In genomic region chr7:2807455-2807845, GRCh38 we compare ENCODE assay signal across 25 cellular contexts. TPM values are rescaled to one million over a fixed set of nuclear protein-coding genes. Genes with fewer than 3 reads are reported as not detected.
DNase-seq lines count a peak whose midpoint lies in the region; ATAC-seq and TF ChIP-seq lines count a peak whose summit lies in the region.
"Had no signal": no experiment of that assay in that cellular context is flagged by ENCODE, and none has a peak within 500 bp of the region (broad histone marks: within the 10 kb centered on the region; RNA-seq: fewer than 3 reads in every experiment).

No MANE protein-coding gene starts in this region.

- DNase-seq in GM23248 (peak; percentile 33), mesenchymal stem cell (no peak), uterus (no peak), aorta (no peak), stomach (no peak)
- DNase-seq: activated CD4-positive, alpha-beta memory T cell treated with anti-CD3 and anti-CD28 coated beads for 36 hours; activated CD8-positive, alpha-beta memory T cell treated with anti-CD3 and anti-CD28 coated beads, Interleukin-2, amount 50 U/mL, for 4 hours; activated naive CD4-positive, alpha-beta T cell treated with anti-CD3 and anti-CD28 coated beads, Interleukin-2, amount 10 ng/mL, durations not matched to agents 7 days and 5 days; anterior cingulate cortex; CD4-positive, alpha-beta T cell; effector memory CD8-positive, alpha-beta T cell; MM.1S; naive thymus-derived CD4-positive, alpha-beta T cell; NCI-H345; NCI-H774; RPMI8226; spleen; substantia nigra; T-cell had no signal

- H3K4me2 ChIP-seq in GM23248 (ENCODE audit: unreplicated experiment) (peak overlapping the region; percentile 42), mesenchymal stem cell (ENCODE audit: low read length, poor library complexity, severe bottlenecking) (no peak overlapping the region)

- TF ChIP-seq POLR2A in uterus (IDR thresholded peaks at IDR 0.05) (no peak), stomach (IDR thresholded peaks at IDR 0.05) (no peak)

- no peak overlapping the region for H2BK120ac ChIP-seq in mesenchymal stem cell (ENCODE audit: low read depth, low read length)

- peak overlapping the region; percentile 13; the same call in 1 of the 2 replicates for H3K27ac ChIP-seq in GM23248
- peak overlapping the region; percentile 97 for H3K27ac ChIP-seq in VCaP
- no peak overlapping the region for H3K27ac ChIP-seq in mesenchymal stem cell (ENCODE audit: low read length, poor library complexity, severe bottlenecking)
- peak overlapping the region; percentile 63 to 65 for H3K27ac ChIP-seq in uterus
- H3K27ac ChIP-seq in aorta (ENCODE audit: low read depth in 1 of 2, low read length in 2 of 2), result no peak overlapping the region
- no peak overlapping the region for H3K27ac ChIP-seq in stomach
- H3K27ac ChIP-seq: coronary artery, SJSA1, upper lobe of left lung had no signal

- H4K91ac ChIP-seq in mesenchymal stem cell (ENCODE audit: low read length), result no peak overlapping the region

- H2BK5ac ChIP-seq in mesenchymal stem cell (ENCODE audit: low read depth, low read length, poor library complexity, severe bottlenecking), result no peak overlapping the region

- ATAC-seq in aorta (ENCODE audit: low FRiP score) (no peak), HG02852 (IDR thresholded peaks at IDR 0.05; ENCODE audit: unreplicated experiment) (no peak)
- ATAC-seq: activated CD4-positive, CD25-positive, alpha-beta regulatory T cell treated with anti-CD3 and anti-CD28 coated beads, Interleukin-2, amount 50 U/mL, for 24 hours; effector memory CD8-positive, alpha-beta T cell; naive thymus-derived CD4-positive, alpha-beta T cell; T-cell had no signal

- no peak overlapping the region for H2AK5ac ChIP-seq in mesenchymal stem cell (ENCODE audit: low read length, severe bottlenecking)

- H3K27me3 ChIP-seq in GM23248 (replicated peaks; ENCODE audit: insufficient read depth), result no peaks in the 10 kb centered on the region
- no peaks in the 10 kb centered on the region for H3K27me3 ChIP-seq in mesenchymal stem cell (ENCODE audit: control insufficient read depth in 1 of 2, insufficient read depth in 1 of 2, low read length in 2 of 2)
- no peaks in the 10 kb centered on the region for H3K27me3 ChIP-seq in uterus
- no peaks in the 10 kb centered on the region for H3K27me3 ChIP-seq in aorta (ENCODE audit: control insufficient read depth in 1 of 2, insufficient read depth in 2 of 2, low read length in 1 of 2)
- no peaks in the 10 kb centered on the region for H3K27me3 ChIP-seq in stomach
- H3K27me3 ChIP-seq: SJSA1, spleen, upper lobe of left lung had no signal

- H3K23ac ChIP-seq in mesenchymal stem cell (ENCODE audit: low read length in 2 of 2), result no peak overlapping the region

- no peak overlapping the region for H3K18ac ChIP-seq in mesenchymal stem cell (ENCODE audit: low read depth in 1 of 2, low read length in 2 of 2)

- no peak overlapping the region for H3K14ac ChIP-seq in mesenchymal stem cell (ENCODE audit: low read length in 2 of 2)

- no peak for TF ChIP-seq EP300 in stomach (IDR thresholded peaks at IDR 0.05)

- H2BK12ac ChIP-seq in mesenchymal stem cell (ENCODE audit: low read length in 2 of 2), result no peak overlapping the region

- H2AFZ ChIP-seq in GM23248 (no peak overlapping the region; the same call in 1 of the 2 replicates), mesenchymal stem cell (ENCODE audit: low read depth, low read length) (no peak overlapping the region)

- 40 to 49% methylated on average over 5 of the region's 5 CpGs for WGBS in GM23248 (ENCODE audit: low coverage in 1 of 2, low lambda C conversion rate in 2 of 2, missing lambda C conversion rate in 2 of 2), 2 experiments
- WGBS in mesenchymal stem cell, result 90% methylated on average over 4 of the region's 5 CpGs
- 97% methylated on average over 5 of the region's 5 CpGs for WGBS in aorta, 2 donors
- WGBS in stomach, 5 donors, result 48 to 69% (median 58%) methylated on average over 5 of the region's 5 CpGs

- in situ Hi-C loops in GM23248 (cut with MboI), result no loop called here

- H3K4me1 ChIP-seq in GM23248 (ENCODE audit: insufficient read depth) (peaks cover 33% of the 10 kb centered on the region), mesenchymal stem cell (ENCODE audit: control insufficient read depth, insufficient read depth, low read depth, low read length) (peaks cover 32% of the 10 kb centered on the region), uterus (peaks cover 0 to 3% of the 10 kb centered on the region in 2 donors), aorta (ENCODE audit: control insufficient read depth in 1 of 2, insufficient read depth in 2 of 2, low read length in 2 of 2) (peaks cover 0 to 3% of the 10 kb centered on the region in 2 donors), stomach (peaks cover 13 to 60% (median 30%) of the 10 kb centered on the region in 4 donors)

- no peak overlapping the region for H2BK15ac ChIP-seq in mesenchymal stem cell (ENCODE audit: low read depth, poor library complexity, severe bottlenecking)

- H3K4ac ChIP-seq in mesenchymal stem cell (ENCODE audit: low read depth in 1 of 2, low read length in 2 of 2), result no peak overlapping the region

- H3K36me3 ChIP-seq in GM23248 (ENCODE audit: low read depth) (no peaks in the 10 kb centered on the region), mesenchymal stem cell (ENCODE audit: control insufficient read depth in 1 of 2, insufficient read depth in 2 of 2, low read depth in 1 of 2, low read length in 2 of 2) (peaks cover 0 to 11% of the 10 kb centered on the region in 2 experiments), uterus (no peaks in the 10 kb centered on the region), aorta (ENCODE audit: control insufficient read depth in 1 of 2, insufficient read depth in 2 of 2, low read length in 1 of 2) (no peaks in the 10 kb centered on the region), stomach (no peaks in the 10 kb centered on the region)
- H3K36me3 ChIP-seq: spleen, upper lobe of left lung had no signal

- peaks cover 12% of the 10 kb centered on the region for H3K79me1 ChIP-seq in mesenchymal stem cell (replicated peaks; ENCODE audit: low read length, poor library complexity, severe bottlenecking)

- no peaks in the 10 kb centered on the region for H3K9me3 ChIP-seq in GM23248 (ENCODE audit: low read depth)
- H3K9me3 ChIP-seq in mesenchymal stem cell (ENCODE audit: control insufficient read depth, low read length), result no peaks in the 10 kb centered on the region
- no peaks in the 10 kb centered on the region for H3K9me3 ChIP-seq in uterus
- no peaks in the 10 kb centered on the region for H3K9me3 ChIP-seq in aorta (ENCODE audit: control insufficient read depth, low read length)
- no peaks in the 10 kb centered on the region for H3K9me3 ChIP-seq in stomach
- H3K9me3 ChIP-seq: SJSA1, spleen, upper lobe of left lung had no signal

- peak overlapping the region; percentile 8; the same call in 1 of the 2 replicates for H3K9ac ChIP-seq in GM23248
- H3K9ac ChIP-seq in mesenchymal stem cell (ENCODE audit: low read length), result peak overlapping the region; percentile 79

- H3K9me2 ChIP-seq in GM23248 (ENCODE audit: insufficient read depth), result no peaks in the 10 kb centered on the region

- H3K79me2 ChIP-seq in GM23248 (ENCODE audit: insufficient read depth), result peaks cover 100% of the 10 kb centered on the region

- TF ChIP-seq CTCF in VCaP (conservative IDR thresholded peaks at IDR 0.05) (no peak), uterus (IDR thresholded peaks at IDR 0.05) (no peak), stomach (IDR thresholded peaks at IDR 0.05) (no peak)

- no peak overlapping the region for H4K8ac ChIP-seq in mesenchymal stem cell (ENCODE audit: low read length)

- intact Hi-C loops in uterus (cut with DNase I; ENCODE audit: low total_unique reads), result no loop called here
- intact Hi-C loops in aorta (cut with DNase I), result no loop called here
- intact Hi-C loops in stomach (cut with DNase I; ENCODE audit: low total_unique reads), result no loop called here

- H3F3A ChIP-seq in GM23248 (ENCODE audit: insufficient read depth), result 0 out of 2 replicates have a peak, but pooled peaks cover 12% of the 10 kb centered on the region

- no peaks in the 10 kb centered on the region for H4K20me1 ChIP-seq in GM23248 (ENCODE audit: insufficient read depth)

- H3K4me3 ChIP-seq in GM23248 (peak overlapping the region; percentile 23), mesenchymal stem cell (ENCODE audit: insufficient read depth in 1 of 2, low read depth in 1 of 2, low read length in 2 of 2) (peak overlapping the region in 1 of 2 experiments; percentile 56), uterus (peak overlapping the region; percentile 5 to 15), aorta (ENCODE audit: low read length in 2 of 2) (no peak overlapping the region), stomach (no peak overlapping the region)
- H3K4me3 ChIP-seq: coronary artery, SJSA1, spleen, upper lobe of left lung had no signal

RNA-seq across cellular contexts. Expression of gene GNA12, which starts 36.7 kb away (rescaled TPM):
- total RNA-seq in GM23248 (2014; rRNA removed; shearing (Covaris generic)), result 13.8 and 24.3 TPM in 2 replicates
- polyA plus RNA-seq in GM23248 (2016; fragmentation: Nextera tagmentation; extraction: Ambion mirVana) (11.2 and 11.5 TPM in 2 replicates), aorta (10 to 100 TPM; 21.4 to 31.6 TPM), stomach (10 to 100 TPM in 2 of 3 donors, 1 to 10 TPM in 1; 6.0 to 24.7 (median 19.4) TPM)
- 78.8 TPM for polyA plus RNA-seq in mesenchymal stem cell (2013, experiment 1 of 2)
- 79.8 TPM for polyA plus RNA-seq in mesenchymal stem cell (2013, experiment 2 of 2)
- total RNA-seq in uterus (100 to 1,000 TPM in 1 of 4 donors, 10 to 100 TPM in 3; 20.5 to 109 (median 50.3) TPM), aorta (10 to 100 TPM; 53.0 to 56.6 TPM), stomach (10 to 100 TPM in 4 of 5 donors, 1 to 10 TPM in 1; 2.0 to 54.6 (median 28.6) TPM)

Comparison
In these comparisons a context has a peak if more than half of its experiments do, and no peak if none do; other contexts are left out.
1. H3K27ac ChIP-seq: peak in GM23248 (single experiment), VCaP (single experiment) and uterus (2 of 2); none in mesenchymal stem cell (single experiment), aorta (0 of 2) and stomach (0 of 5).
2. H3K4me3 ChIP-seq: peak in GM23248 (single experiment) and uterus (2 of 2); none in aorta (0 of 2) and stomach (0 of 4).